In genomic region chr6:3868544-3868943, GRCh38 we compare ENCODE assay signal across 12 cellular contexts. TPM values are rescaled to one million over a fixed set of nuclear protein-coding genes. Genes with fewer than 3 reads are reported as not detected.
DNase-seq lines count a peak whose midpoint lies in the region; ATAC-seq and TF ChIP-seq lines count a peak whose summit lies in the region.
"Had no signal": no experiment of that assay in that cellular context is flagged by ENCODE, and none has a peak within 500 bp of the region (broad histone marks: within the 10 kb centered on the region; RNA-seq: fewer than 3 reads in every experiment).

No MANE protein-coding gene starts in this region.

- POLR2A ChIA-PET in MCF 10A (lab: Yijun Ruan, JAX): interaction anchor here (1.7 kb wide), 1 partner anchor 45 kb away, joined by 6 read pairs; no protein-coding TSS in a partner anchor
- POLR2A ChIA-PET in activated CD4-positive, alpha-beta memory T cell treated with anti-CD3 and anti-CD28 coated beads, Interleukin-2, amount 10 ng/mL, durations not matched to agents 7 days and 5 days (lab: Charles Lee): interaction anchor here (0.8 to 3.9 kb wide), 3 partner anchors 16 to 22 kb away, joined by 3 to 34 read pairs (median 5); partner anchors contain the start of gene FAM50B

- H3K4me3 ChIP-seq in mammary epithelial cell (replicated peaks in 1 of 3; ENCODE audit: insufficient read depth in 1 of 3, low read depth in 2 of 3, low read length in 3 of 3) (no peak overlapping the region), hepatocyte (no peak overlapping the region), vagina (no peak overlapping the region)
- H3K4me3 ChIP-seq: BLaER1 treated with 17β-estradiol and CSF1 and Interleukin-3, amounts not matched to agents 10 nM and 100 nM; coronary artery; esophagus squamous epithelium had no signal

- H3K9me3 ChIP-seq in mammary epithelial cell (replicated peaks; ENCODE audit: insufficient read depth, low read length) (no peaks in the 10 kb centered on the region), hepatocyte (ENCODE audit: low read depth) (no peaks in the 10 kb centered on the region), vagina (no peaks in the 10 kb centered on the region)
- H3K9me3 ChIP-seq: esophagus squamous epithelium had no signal

- H4K20me1 ChIP-seq in mammary epithelial cell (ENCODE audit: insufficient read depth, low read length) (no peaks in the 10 kb centered on the region), hepatocyte (ENCODE audit: insufficient read depth, poor library complexity, severe bottlenecking) (no peaks in the 10 kb centered on the region)
- H4K20me1 ChIP-seq: BLaER1 treated with 17β-estradiol and CSF1 and Interleukin-3, amounts not matched to agents 10 nM and 100 nM had no signal

- no peak for DNase-seq in mammary epithelial cell
- no peak for DNase-seq in MCF 10A (ENCODE audit: unreplicated experiment)
- no peak for DNase-seq in activated CD4-positive, alpha-beta memory T cell treated with anti-CD3 and anti-CD28 coated beads, Interleukin-2, amount 10 ng/mL, durations not matched to agents 7 days and 5 days
- DNase-seq in hepatocyte (ENCODE audit: low spot score): no peak
- no peak for DNase-seq in vagina (ENCODE audit: extremely low spot score in 2 of 2)
- no peak for DNase-seq in activated CD4-positive, CD25-positive, alpha-beta regulatory T cell treated with anti-CD3 and anti-CD28 coated beads, Interleukin-2, amount 50 U/mL, for 72 hours
- DNase-seq: esophagus squamous epithelium had no signal

- CTCF ChIA-PET in mammary epithelial cell (lab: Charles Lee; ENCODE audit: low non-redundant PET): no interaction called here
- CTCF ChIA-PET in MCF 10A (lab: Yijun Ruan, JAX): interaction anchor here (0.6 to 2.4 kb wide), 3 partner anchors 20 to 120 kb away, joined by 3 to 15 read pairs (median 3); partner anchors contain the start of gene FAM50B
- CTCF ChIA-PET in activated CD4-positive, alpha-beta memory T cell treated with anti-CD3 and anti-CD28 coated beads, Interleukin-2, amount 10 ng/mL, durations not matched to agents 7 days and 5 days (lab: Charles Lee): interaction anchor here (1.4 to 2.9 kb wide), 4 partner anchors 19 to 109 kb away, joined by 4 to 27 read pairs (median 6); partner anchors contain the start of gene FAM50B

- no peak for ATAC-seq in HG03432 (IDR thresholded peaks at IDR 0.05; ENCODE audit: unreplicated experiment)
- no peak for ATAC-seq in HG03045 (IDR thresholded peaks at IDR 0.05; ENCODE audit: unreplicated experiment)
- ATAC-seq: Panc1 had no signal

- H3K9me2 ChIP-seq in hepatocyte (replicated peaks; ENCODE audit: insufficient read depth): no peaks in the 10 kb centered on the region

- H3K4me1 ChIP-seq in mammary epithelial cell (ENCODE audit: insufficient read depth, low read length) (peaks cover 11% of the 10 kb centered on the region), hepatocyte (ENCODE audit: insufficient read depth) (peaks cover 24% of the 10 kb centered on the region), vagina (peaks cover 14% of the 10 kb centered on the region)

- no peaks in the 10 kb centered on the region for H3K27me3 Mint-ChIP-seq in MCF 10A (ENCODE audit: insufficient read depth, unreplicated experiment)
- no peaks in the 10 kb centered on the region for H3K27me3 Mint-ChIP-seq in activated CD4-positive, alpha-beta memory T cell treated with anti-CD3 and anti-CD28 coated beads, Interleukin-2, amount 10 ng/mL, durations not matched to agents 7 days and 5 days

- no peaks in the 10 kb centered on the region for H3K9me3 Mint-ChIP-seq in MCF 10A (ENCODE audit: unreplicated experiment)
- H3K9me3 Mint-ChIP-seq in activated CD4-positive, alpha-beta memory T cell treated with anti-CD3 and anti-CD28 coated beads, Interleukin-2, amount 10 ng/mL, durations not matched to agents 7 days and 5 days: no peaks in the 10 kb centered on the region

- no peak overlapping the region for H3K4me2 ChIP-seq in mammary epithelial cell (ENCODE audit: insufficient read depth, low read depth, low read length)
- peak overlapping the region; percentile 16 for H3K4me2 ChIP-seq in hepatocyte
- H3K4me2 ChIP-seq: BLaER1 treated with 17β-estradiol and CSF1 and Interleukin-3, amounts not matched to agents 10 nM and 100 nM had no signal

- H2AFZ ChIP-seq in mammary epithelial cell (ENCODE audit: low read depth, low read length) (peak overlapping the region; percentile 49), hepatocyte (no peak overlapping the region)

- intact Hi-C loops in mammary epithelial cell (cut with micrococcal nuclease): loop anchor here (5.0 kb wide), 1 partner anchor 44 kb away; no protein-coding TSS in a partner anchor
- intact Hi-C loops in MCF 10A (cut with micrococcal nuclease): no loop called here
- intact Hi-C loops in vagina (cut with DNase I): no loop called here

- no TSS peak for BruUV-seq in mammary epithelial cell (replicated peaks; lab: Mats Ljungman, UMichigan)
- no TSS peak for BruUV-seq in MCF 10A (replicated peaks; lab: Mats Ljungman, UMichigan)

- dilution Hi-C loops in mammary epithelial cell (cut with HindIII; ENCODE audit: low sequenced_read_pairs): no loop called here

- no peaks in the 10 kb centered on the region for H3K36me3 ChIP-seq in mammary epithelial cell (ENCODE audit: insufficient read depth, low read length)
- H3K36me3 ChIP-seq in hepatocyte (replicated peaks; ENCODE audit: insufficient read depth, low read depth): no peaks in the 10 kb centered on the region
- no peaks in the 10 kb centered on the region for H3K36me3 ChIP-seq in vagina
- H3K36me3 ChIP-seq: BLaER1 treated with 17β-estradiol and CSF1 and Interleukin-3, amounts not matched to agents 10 nM and 100 nM; esophagus squamous epithelium had no signal

- in situ Hi-C loops in mammary epithelial cell (cut with MboI; ENCODE audit: low sequenced_read_pairs in 2 of 2): no loop called here

- H3K27ac ChIP-seq in mammary epithelial cell (ENCODE audit: insufficient read depth, low read depth, low read length) (no peak overlapping the region), hepatocyte (peak overlapping the region; percentile 92), vagina (peak overlapping the region; percentile 61)
- H3K27ac ChIP-seq: BLaER1 treated with 17β-estradiol and CSF1 and Interleukin-3, amounts not matched to agents 10 nM and 100 nM; coronary artery; esophagus squamous epithelium had no signal

- peaks cover 6% of the 10 kb centered on the region for H3K36me3 Mint-ChIP-seq in MCF 10A (ENCODE audit: insufficient read depth, unreplicated experiment)
- H3K36me3 Mint-ChIP-seq in activated CD4-positive, alpha-beta memory T cell treated with anti-CD3 and anti-CD28 coated beads, Interleukin-2, amount 10 ng/mL, durations not matched to agents 7 days and 5 days (ENCODE audit: low read depth): peaks cover 2% of the 10 kb centered on the region

- no peak for TF ChIP-seq POLR2A in vagina (IDR thresholded peaks at IDR 0.05)

- no peak overlapping the region for H3K27ac Mint-ChIP-seq in MCF 10A (ENCODE audit: low read depth, unreplicated experiment)
- peak overlapping the region; percentile 78 for H3K27ac Mint-ChIP-seq in activated CD4-positive, alpha-beta memory T cell treated with anti-CD3 and anti-CD28 coated beads, Interleukin-2, amount 10 ng/mL, durations not matched to agents 7 days and 5 days

- H3K27me3 ChIP-seq in mammary epithelial cell (ENCODE audit: insufficient read depth, low read length) (no peaks in the 10 kb centered on the region), hepatocyte (no peaks in the 10 kb centered on the region), vagina (no peaks in the 10 kb centered on the region)
- H3K27me3 ChIP-seq: BLaER1 treated with 17β-estradiol and CSF1 and Interleukin-3, amounts not matched to agents 10 nM and 100 nM had no signal

- H3K79me2 ChIP-seq in mammary epithelial cell (ENCODE audit: insufficient read depth, low read length): no peaks in the 10 kb centered on the region
- H3K79me2 ChIP-seq in hepatocyte: no peaks in the 10 kb centered on the region

- H3K4me3 Mint-ChIP-seq in MCF 10A (ENCODE audit: unreplicated experiment): no peak overlapping the region
- H3K4me3 Mint-ChIP-seq in activated CD4-positive, alpha-beta memory T cell treated with anti-CD3 and anti-CD28 coated beads, Interleukin-2, amount 10 ng/mL, durations not matched to agents 7 days and 5 days: no peak overlapping the region

- 4% methylated on average over 7 of the region's 7 CpGs for WGBS in mammary epithelial cell (ENCODE audit: low coverage, missing lambda C conversion rate)
- WGBS in hepatocyte (ENCODE audit: low lambda C conversion rate, missing lambda C conversion rate): 63% methylated on average over 7 of the region's 7 CpGs

- no peak overlapping the region for H3K9ac ChIP-seq in mammary epithelial cell (ENCODE audit: insufficient read depth, low read length)
- H3K9ac ChIP-seq: BLaER1 treated with 17β-estradiol and CSF1 and Interleukin-3, amounts not matched to agents 10 nM and 100 nM had no signal

- peaks cover 6% of the 10 kb centered on the region for H3K4me1 Mint-ChIP-seq in MCF 10A (ENCODE audit: insufficient read depth, unreplicated experiment)
- peaks cover 36% of the 10 kb centered on the region for H3K4me1 Mint-ChIP-seq in activated CD4-positive, alpha-beta memory T cell treated with anti-CD3 and anti-CD28 coated beads, Interleukin-2, amount 10 ng/mL, durations not matched to agents 7 days and 5 days

- TF ChIP-seq CTCF in mammary epithelial cell (conservative IDR thresholded peaks at IDR 0.05 in 1 of 2, IDR thresholded peaks at IDR 0.05 in 1 of 2; ENCODE audit: extremely low read depth in 1 of 2, insufficient read depth in 1 of 2, low read depth in 1 of 2, low read length in 2 of 2) (no peak), MCF 10A (IDR thresholded peaks at IDR 0.05; ENCODE audit: unreplicated experiment) (no peak), hepatocyte (IDR thresholded peaks at IDR 0.05; ENCODE audit: poor library complexity) (no peak), vagina (IDR thresholded peaks at IDR 0.05) (no peak)

RNA-seq across cellular contexts. Expression of gene FAM50B, which starts 19.4 kb away (rescaled TPM):
- total RNA-seq in mammary epithelial cell (1 to 10 TPM; 4.4 to 7.3 TPM), MCF 10A (2022) (4.0 and 4.3 TPM in 2 replicates), hepatocyte (0.84 and 1.6 TPM in 2 replicates), vagina (4.9 TPM)
- polyA plus RNA-seq in mammary epithelial cell (6.6 TPM), hepatocyte (1.1 and 1.6 TPM in 2 replicates)
- 0.52 TPM for polyA minus RNA-seq in mammary epithelial cell
- 10 to 100 TPM; 14.4 to 14.7 TPM for total RNA-seq in activated CD4-positive, alpha-beta memory T cell treated with anti-CD3 and anti-CD28 coated beads, Interleukin-2, amount 10 ng/mL, durations not matched to agents 7 days and 5 days
